ENCODE assay signal across 20 cellular contexts in genomic region chr2:139685590-139685989, GRCh38.
"Had no signal": no experiment of that assay in that cellular context is flagged by ENCODE, and none has a peak within 500 bp of the region (broad histone marks: within the 10 kb centered on the region; RNA-seq: fewer than 3 reads in every experiment).

No MANE protein-coding gene starts in this region.

- H3K27ac Mint-ChIP-seq: activated B cell treated with CpG ODN at 0.5 μM for 24 hours; activated CD4-positive, alpha-beta memory T cell treated with anti-CD3 and anti-CD28 coated beads, Interleukin-2, amount 10 ng/mL, durations not matched to agents 7 days and 5 days; activated naive CD8-positive, alpha-beta T cell treated with anti-CD3 and anti-CD28 coated beads, Interleukin-2, amount 50 U/mL, for 24 hours; mesothelial cell of epicardium; naive thymus-derived CD8-positive, alpha-beta T cell; T-helper 1 cell treated with Interleukin-12 subunit alpha and Interleukin-12 subunit beta and Interleukin-4 antibody, amounts not matched to agents 30 μg/mL and 1 μg/mL, for 36 hours had no signal

- H3K27me3 Mint-ChIP-seq: activated B cell treated with CpG ODN at 0.5 μM for 24 hours; activated CD4-positive, alpha-beta memory T cell treated with anti-CD3 and anti-CD28 coated beads, Interleukin-2, amount 10 ng/mL, durations not matched to agents 7 days and 5 days; activated naive CD8-positive, alpha-beta T cell treated with anti-CD3 and anti-CD28 coated beads, Interleukin-2, amount 50 U/mL, for 24 hours; naive thymus-derived CD8-positive, alpha-beta T cell had no signal

- H3K9me3 ChIP-seq: body of pancreas, prostate gland, upper lobe of left lung had no signal

- ATAC-seq: activated naive CD8-positive, alpha-beta T cell treated with anti-CD3 and anti-CD28 coated beads, Interleukin-2, amount 50 U/mL, for 24 hours; body of pancreas; heart right ventricle; left lung; naive thymus-derived CD8-positive, alpha-beta T cell; stimulated activated naive CD8-positive, alpha-beta T cell treated with anti-CD3 and anti-CD28 coated beads, Interleukin-15, Interleukin-2, amounts not matched to agents 100 U/mL and 50 U/mL, for 24 hours had no signal

- H3K27ac ChIP-seq: body of pancreas, cardiac muscle cell, heart right ventricle, left lung, prostate gland, upper lobe of left lung had no signal

- H3K4me3 Mint-ChIP-seq: activated B cell treated with CpG ODN at 0.5 μM for 24 hours; activated CD4-positive, alpha-beta memory T cell treated with anti-CD3 and anti-CD28 coated beads, Interleukin-2, amount 10 ng/mL, durations not matched to agents 7 days and 5 days; activated naive CD8-positive, alpha-beta T cell treated with anti-CD3 and anti-CD28 coated beads, Interleukin-2, amount 50 U/mL, for 24 hours; mesothelial cell of epicardium; naive thymus-derived CD8-positive, alpha-beta T cell; T-helper 1 cell treated with Interleukin-12 subunit alpha and Interleukin-12 subunit beta and Interleukin-4 antibody, amounts not matched to agents 30 μg/mL and 1 μg/mL, for 36 hours had no signal

- H3K4me1 ChIP-seq: body of pancreas, heart right ventricle, left lung, prostate gland, upper lobe of left lung had no signal

- H3K4me3 ChIP-seq: body of pancreas, cardiac muscle cell, heart right ventricle, left lung, lung, prostate gland, upper lobe of left lung had no signal

- H3K36me3 Mint-ChIP-seq: mesothelial cell of epicardium; naive thymus-derived CD8-positive, alpha-beta T cell had no signal

- H3K27me3 ChIP-seq: body of pancreas, cardiac muscle cell, heart right ventricle, left lung, upper lobe of left lung had no signal

- H3K36me3 ChIP-seq: cardiac muscle cell, heart right ventricle, left lung, prostate gland, upper lobe of left lung had no signal

- H3K4me1 Mint-ChIP-seq: activated B cell treated with CpG ODN at 0.5 μM for 24 hours; activated CD4-positive, alpha-beta memory T cell treated with anti-CD3 and anti-CD28 coated beads, Interleukin-2, amount 10 ng/mL, durations not matched to agents 7 days and 5 days; activated naive CD8-positive, alpha-beta T cell treated with anti-CD3 and anti-CD28 coated beads, Interleukin-2, amount 50 U/mL, for 24 hours; naive thymus-derived CD8-positive, alpha-beta T cell had no signal

- DNase-seq: activated B cell treated with CpG ODN at 0.5 μM for 24 hours; activated CD4-positive, alpha-beta memory T cell treated with anti-CD3 and anti-CD28 coated beads, Interleukin-2, amount 10 ng/mL, durations not matched to agents 7 days and 5 days; activated CD4-positive, alpha-beta T cell treated with anti-CD3 and anti-CD28 coated beads for 4 hours; activated gamma-delta T cell; activated naive CD4-positive, alpha-beta T cell treated with anti-CD3 and anti-CD28 coated beads, Interleukin-2, amount 50 U/mL, for 16 hours; activated naive CD8-positive, alpha-beta T cell treated with anti-CD3 and anti-CD28 coated beads, Interleukin-2, amount 50 U/mL, for 24 hours; body of pancreas; cortex of kidney; heart right ventricle; left lung; naive thymus-derived CD8-positive, alpha-beta T cell; stimulated activated CD4-positive, alpha-beta T cell treated with anti-CD3 and anti-CD28 coated beads, Interleukin-4, amount 100 ng/mL, for 24 hours; stimulated activated naive CD8-positive, alpha-beta T cell treated with anti-CD3 and anti-CD28 coated beads, Interleukin-15, Interleukin-2, amounts not matched to agents 100 U/mL and 50 U/mL, for 24 hours; T1000; upper lobe of left lung had no signal
